ENCODE assay signal across 30 cellular contexts in the genomic region with DNA sequence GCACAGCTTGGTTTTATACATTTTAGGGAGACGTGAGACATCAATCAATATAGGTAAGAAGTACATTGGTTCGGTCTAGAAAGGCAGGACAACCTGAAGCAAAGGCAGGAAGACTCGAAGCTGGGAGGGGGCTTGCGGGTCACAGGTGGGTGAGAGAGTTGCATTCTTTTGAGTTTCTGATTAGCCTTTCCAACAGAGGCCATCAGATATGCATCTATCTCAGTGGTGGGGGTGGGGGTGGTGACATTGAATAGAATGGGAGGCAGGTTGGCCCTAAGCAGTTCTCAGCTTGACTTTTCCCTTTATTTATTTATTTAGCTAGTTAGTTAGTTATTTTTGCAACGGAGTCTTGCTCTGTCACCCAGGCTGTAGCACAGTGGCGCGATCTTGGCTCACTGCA.
"Had no signal": no experiment of that assay in that cellular context is flagged by ENCODE, and none has a peak within 500 bp of the region (broad histone marks: within the 10 kb centered on the region; RNA-seq: fewer than 3 reads in every experiment).

No MANE protein-coding gene starts in this region.

- H3K4me1 ChIP-seq: left lung, lower lobe of right lung, neural progenitor cell, parathyroid adenoma, right atrium auricular region, right lobe of liver, testis, thyroid gland, vagina had no signal

- H3K27ac Mint-ChIP-seq: mesothelial cell of epicardium; natural killer cell; neural progenitor cell; stimulated activated naive B cell treated with anti-CD40 and anti-IgM and Interleukin-4, amounts not matched to agents 10 μg/mL and 1 μg/mL and 100 μg/mL, for 72 hours had no signal

- H3K36me3 ChIP-seq: left lung, lower lobe of right lung, neural progenitor cell, neutrophil, right atrium auricular region, right lobe of liver, stomach, thyroid gland, transverse colon, upper lobe of left lung, vagina had no signal

- H3K27me3 Mint-ChIP-seq: naive B cell; stimulated activated naive B cell treated with anti-CD40 and anti-IgM and Interleukin-4, amounts not matched to agents 10 μg/mL and 1 μg/mL and 100 μg/mL, for 72 hours had no signal

- H2AFZ ChIP-seq: neural progenitor cell, parathyroid adenoma had no signal

- H3K4me3 ChIP-seq: left lung, lower lobe of right lung, neural progenitor cell, right atrium auricular region, right lobe of liver, smooth muscle cell, stomach, testis, thyroid gland, transverse colon, upper lobe of left lung, vagina had no signal

- H3K9ac ChIP-seq: neural progenitor cell, parathyroid adenoma had no signal

- H3K27me3 ChIP-seq: neural progenitor cell, right atrium auricular region, right lobe of liver, testis, thyroid gland, upper lobe of left lung, vagina had no signal

- H3K4me2 ChIP-seq: neural progenitor cell, smooth muscle cell had no signal

- H3K27ac ChIP-seq: left lung, lower lobe of right lung, neural progenitor cell, neutrophil, parathyroid adenoma, right atrium auricular region, right lobe of liver, stomach, testis, thyroid gland, transverse colon, upper lobe of left lung, vagina had no signal

- H3K4me3 Mint-ChIP-seq: mesothelial cell of epicardium; naive B cell; natural killer cell; nephron progenitor cell; neural progenitor cell; stimulated activated naive B cell treated with anti-CD40 and anti-IgM and Interleukin-4, amounts not matched to agents 10 μg/mL and 1 μg/mL and 100 μg/mL, for 72 hours had no signal

- ATAC-seq: left colon; left lung; lower lobe of right lung; natural killer cell; right lobe of liver; stimulated activated naive B cell treated with anti-CD40 and anti-IgM and Interleukin-4, amounts not matched to agents 10 μg/mL and 1 μg/mL and 100 μg/mL, for 72 hours; stimulated activated naive CD8-positive, alpha-beta T cell treated with anti-CD3 and anti-CD28 coated beads, Interleukin-15, Interleukin-2, amounts not matched to agents 100 U/mL and 50 U/mL, for 24 hours had no signal

- H3K79me2 ChIP-seq: parathyroid adenoma had no signal

- H3K9me3 Mint-ChIP-seq: mesothelial cell of epicardium; naive B cell; natural killer cell; nephron progenitor cell; stimulated activated naive B cell treated with anti-CD40 and anti-IgM and Interleukin-4, amounts not matched to agents 10 μg/mL and 1 μg/mL and 100 μg/mL, for 72 hours had no signal

- H3K36me3 Mint-ChIP-seq: mesothelial cell of epicardium; naive B cell; natural killer cell; neural progenitor cell; stimulated activated naive B cell treated with anti-CD40 and anti-IgM and Interleukin-4, amounts not matched to agents 10 μg/mL and 1 μg/mL and 100 μg/mL, for 72 hours had no signal

- FAIRE-seq: keratinocyte had no signal

- DNase-seq: hippocampal formation; left colon; left lung; lower lobe of right lung; mammary epithelial cell; mesenchymal stem cell; naive B cell; natural killer cell; nephron progenitor cell; occipital lobe; right lobe of liver; stimulated activated CD4-positive, alpha-beta T cell treated with anti-CD3 and anti-CD28 coated beads, Interleukin-12 subunit alpha, Interleukin-12 subunit beta, amount 100 ng/mL, for 4 hours; stimulated activated CD4-positive, alpha-beta T cell treated with anti-CD3 and anti-CD28 coated beads, Interleukin-15, amount 100 ng/mL, for 24 hours; stimulated activated CD4-positive, alpha-beta T cell treated with anti-CD3 and anti-CD28 coated beads, Interleukin-2, amount 100 ng/mL, for 24 hours; stimulated activated CD4-positive, alpha-beta T cell treated with anti-CD3 and anti-CD28 coated beads, Interleukin-4, amount 100 ng/mL, for 1 hour; stimulated activated naive B cell treated with anti-CD40 and anti-IgM and Interleukin-4, amounts not matched to agents 10 μg/mL and 1 μg/mL and 100 μg/mL, for 72 hours; stimulated activated naive CD8-positive, alpha-beta T cell treated with anti-CD3 and anti-CD28 coated beads, Interleukin-15, Interleukin-2, amounts not matched to agents 100 U/mL and 50 U/mL, for 24 hours; stomach; testis; thyroid gland; transverse colon; upper lobe of left lung had no signal

- H3K4me1 Mint-ChIP-seq: naive B cell; natural killer cell; nephron progenitor cell; stimulated activated naive B cell treated with anti-CD40 and anti-IgM and Interleukin-4, amounts not matched to agents 10 μg/mL and 1 μg/mL and 100 μg/mL, for 72 hours had no signal

- H3K9me3 ChIP-seq: left lung, lower lobe of right lung, neutrophil, right atrium auricular region, right lobe of liver, stomach, testis, thyroid gland, transverse colon, upper lobe of left lung, vagina had no signal
